1 cellular context compared by ENCODE assay signal in genomic region chr12:46370792-46371717, GRCh38.
TF ChIP-seq lines count a peak whose summit lies in the region.

No MANE protein-coding gene starts in this region.

TF ChIP-seq in HepG2, 621 proteins besides CTCF, POLR2A, EP300 and RAD21 (continued from another document and continues in another):
- peak; percentile 56 for TF ChIP-seq HNF1A (IDR thresholded peaks at IDR 0.05; ENCODE audit: low read depth)
- peak; percentile 69 for TF ChIP-seq HNF1A (CRISPR knock-in tag; IDR thresholded peaks at IDR 0.05; ENCODE audit: borderline replicate concordance)
- peak; percentile 83; the same call in 1 of the 2 replicates for TF ChIP-seq ZMAT5 (CRISPR knock-in tag; IDR thresholded peaks at IDR 0.05; ENCODE audit: borderline replicate concordance, low read depth)
- TF ChIP-seq ZNF687 (CRISPR knock-in tag; IDR thresholded peaks at IDR 0.05): peak; percentile 75
- peak; percentile 28; the same call in 1 of the 2 replicates for TF ChIP-seq PAXIP1 (CRISPR knock-in tag; conservative IDR thresholded peaks at IDR 0.05)
- TF ChIP-seq E2F1 (CRISPR knock-in tag; IDR thresholded peaks at IDR 0.05): peak; percentile 23; the same call in 1 of the 2 replicates
- 0 out of 2 replicates have a peak, but pooled peaks have one; percentile 52 for TF ChIP-seq ZNF710 (CRISPR knock-in tag; IDR thresholded peaks at IDR 0.05; ENCODE audit: borderline replicate concordance)
- TF ChIP-seq MAX (IDR thresholded peaks at IDR 0.05): peak; percentile 84
- peak in 1 of 2 experiments; percentile 46; a peak in 1 of 4 replicates for TF ChIP-seq REST (IDR thresholded peaks at IDR 0.05; ENCODE audit: borderline replicate concordance in 1 of 2, low read depth in 1 of 2, low read length in 2 of 2)
- peak; percentile 76; the same call in 1 of the 2 replicates for TF ChIP-seq ZBTB14 (CRISPR knock-in tag; IDR thresholded peaks at IDR 0.05)
- peak; percentile 54; the same call in 1 of the 2 replicates for TF ChIP-seq PRDM15 (CRISPR knock-in tag; IDR thresholded peaks at IDR 0.05)
- peak; percentile 78; the same call in 1 of the 2 replicates for TF ChIP-seq ZNF205 (CRISPR knock-in tag; IDR thresholded peaks at IDR 0.05)
- TF ChIP-seq YY1 (IDR thresholded peaks at IDR 0.05; ENCODE audit: insufficient read depth, insufficient replicate concordance, low read depth, low read length): peak; percentile 49
- TF ChIP-seq ZNF607 (CRISPR knock-in tag; IDR thresholded peaks at IDR 0.05; ENCODE audit: borderline replicate concordance): peak; percentile 75
- 0 out of 2 replicates have a peak, but pooled peaks have one; percentile 26 for TF ChIP-seq ZFP1 (CRISPR knock-in tag; IDR thresholded peaks at IDR 0.05)
- no peak for TF ChIP-seq CEBPG (CRISPR knock-in tag; IDR thresholded peaks at IDR 0.05)
- no peak for TF ChIP-seq TBL1XR1 (IDR thresholded peaks at IDR 0.05; ENCODE audit: borderline replicate concordance, low read length, partially characterized antibody)
- TF ChIP-seq JARID2 (CRISPR knock-in tag; IDR thresholded peaks at IDR 0.05; ENCODE audit: insufficient replicate concordance): no peak
- TF ChIP-seq ZSCAN22 (CRISPR knock-in tag; IDR thresholded peaks at IDR 0.05): peak; percentile 12; the same call in 1 of the 2 replicates
- TF ChIP-seq TMF1 (CRISPR knock-in tag; IDR thresholded peaks at IDR 0.05; ENCODE audit: low read depth): peak; percentile 55; the same call in 1 of the 2 replicates
- peak; percentile 99 for TF ChIP-seq AKAP8 (CRISPR knock-in tag; IDR thresholded peaks at IDR 0.05)
